In genomic region chr4:14545796-14546195, GRCh38 we compare ENCODE assay signal across 39 cellular contexts.
"Had no signal": no experiment of that assay in that cellular context is flagged by ENCODE, and none has a peak within 500 bp of the region (broad histone marks: within the 10 kb centered on the region; RNA-seq: fewer than 3 reads in every experiment).

No MANE protein-coding gene starts in this region.

- H3K36me3 Mint-ChIP-seq: activated naive CD4-positive, alpha-beta T cell treated with anti-CD3 and anti-CD28 coated beads, Interleukin-2, amount 10 ng/mL, durations not matched to agents 7 days and 5 days; activated naive CD4-positive, alpha-beta T cell treated with anti-CD3 and anti-CD28 coated beads, Interleukin-2, amount 50 U/mL, for 24 hours; activated naive CD8-positive, alpha-beta T cell; activated naive CD8-positive, alpha-beta T cell treated with anti-CD3 and anti-CD28 coated beads for 36 hours; activated naive CD8-positive, alpha-beta T cell treated with anti-CD3 and anti-CD28 coated beads, Interleukin-2, amount 10 ng/mL, durations not matched to agents 7 days and 5 days; brain had no signal

- H3K36me3 ChIP-seq: adrenal gland, ascending aorta, brain microvascular endothelial cell, breast epithelium, cardiac muscle cell had no signal

- H3K27ac Mint-ChIP-seq: activated naive CD4-positive, alpha-beta T cell treated with anti-CD3 and anti-CD28 coated beads for 36 hours; activated naive CD4-positive, alpha-beta T cell treated with anti-CD3 and anti-CD28 coated beads, Interleukin-2, amount 10 ng/mL, durations not matched to agents 7 days and 5 days; activated naive CD4-positive, alpha-beta T cell treated with anti-CD3 and anti-CD28 coated beads, Interleukin-2, amount 50 U/mL, for 24 hours; activated naive CD4-positive, alpha-beta T cell treated with anti-CD3 and anti-CD28 coated beads, Interleukin-2, amount 50 U/mL, for 72 hours; activated naive CD8-positive, alpha-beta T cell; activated naive CD8-positive, alpha-beta T cell treated with anti-CD3 and anti-CD28 coated beads for 36 hours; activated naive CD8-positive, alpha-beta T cell treated with anti-CD3 and anti-CD28 coated beads, Interleukin-2, amount 10 ng/mL, durations not matched to agents 7 days and 5 days; activated naive CD8-positive, alpha-beta T cell treated with anti-CD3 and anti-CD28 coated beads, Interleukin-2, amount 50 U/mL, for 24 hours; activated T-cell treated with anti-CD3 and anti-CD28 coated beads, Interleukin-2, amount 50 U/mL, for 24 hours; activated T-cell treated with anti-CD3 and anti-CD28 coated beads, Interleukin-2, amount 50 U/mL, for 72 hours; activated T-helper 1 cell treated with anti-CD3 and anti-CD28 coated beads, Interleukin-12 subunit alpha, Interleukin-12 subunit beta, Interleukin-2, Interleukin-4 antibody, amounts not matched to agents 30 ng/mL and 10 ng/mL and 1 ng/mL, durations not matched to agents 14 hours and 24 hours and 36 hours; activated T-helper 17 cell treated with anti-CD3 and anti-CD28 coated beads, Interleukin-2, amount 50 U/mL, for 72 hours; activated T-helper 2 cell treated with anti-CD3 and anti-CD28 coated beads, Interferon-gamma antibody, Interleukin-2, Interleukin-4, amounts not matched to agents 10 μg/mL and 5 μg/mL and 100 μg/mL, durations not matched to agents 14 hours and 24 hours and 36 hours; brain had no signal

- H3K4me1 ChIP-seq: adrenal gland, ascending aorta, body of pancreas, breast epithelium had no signal

- H3K27me3 ChIP-seq: adrenal gland, ascending aorta, body of pancreas, brain microvascular endothelial cell, breast epithelium, cardiac muscle cell had no signal

- H3K9me3 ChIP-seq: adrenal gland, body of pancreas, breast epithelium had no signal

- DNase-seq: activated effector memory CD4-positive, alpha-beta T cell treated with anti-CD3 and anti-CD28 coated beads, Interleukin-2, amount 50 U/mL, for 16 hours; activated effector memory CD4-positive, alpha-beta T cell treated with Interleukin-2 at 50 U/mL for 16 hours; activated gamma-delta T cell; activated gamma-delta T cell treated with Interleukin-2 at 50 U/mL for 16 hours; activated naive CD4-positive, alpha-beta T cell; activated naive CD4-positive, alpha-beta T cell treated with anti-CD3 and anti-CD28 coated beads for 36 hours; activated naive CD4-positive, alpha-beta T cell treated with anti-CD3 and anti-CD28 coated beads, Interleukin-2, amount 10 ng/mL, durations not matched to agents 7 days and 5 days; activated naive CD4-positive, alpha-beta T cell treated with anti-CD3 and anti-CD28 coated beads, Interleukin-2, amount 50 U/mL, for 16 hours; activated naive CD4-positive, alpha-beta T cell treated with Interleukin-2 at 50 U/mL for 16 hours; activated naive CD8-positive, alpha-beta T cell treated with anti-CD3 and anti-CD28 coated beads for 36 hours; activated naive CD8-positive, alpha-beta T cell treated with anti-CD3 and anti-CD28 coated beads, Interleukin-2, amount 10 ng/mL, durations not matched to agents 7 days and 5 days; activated naive CD8-positive, alpha-beta T cell treated with anti-CD3 and anti-CD28 coated beads, Interleukin-2, amount 50 U/mL, for 24 hours; activated T-cell treated with anti-CD3 and anti-CD28 coated beads for 4 hours; activated T-cell treated with anti-CD3 and anti-CD28 coated beads, Interleukin-2, amount 50 U/mL, for 1 hour; activated T-cell treated with anti-CD3 and anti-CD28 coated beads, Interleukin-2, amount 50 U/mL, for 24 hours; activated T-cell treated with anti-CD3 and anti-CD28 coated beads, Interleukin-2, amount 50 U/mL, for 4 hours; activated T-cell treated with anti-CD3 and anti-CD28 coated beads, Interleukin-2, amount 50 U/mL, for 48 hours; activated T-cell treated with anti-CD3 and anti-CD28 coated beads, Interleukin-2, amount 50 U/mL, for 72 hours; adrenal gland; amniotic stem cell; amygdala; anterior cingulate cortex; aorta; body of pancreas; brain microvascular endothelial cell; caudate nucleus; central memory CD4-positive, alpha-beta T cell; cerebellar nuclear complex had no signal

- H3K9me3 Mint-ChIP-seq: activated T-cell treated with anti-CD3 and anti-CD28 coated beads, Interleukin-2, amount 50 U/mL, for 24 hours; activated T-helper 2 cell treated with anti-CD3 and anti-CD28 coated beads, Interferon-gamma antibody, Interleukin-2, Interleukin-4, amounts not matched to agents 10 μg/mL and 5 μg/mL and 100 μg/mL, durations not matched to agents 14 hours and 24 hours and 36 hours had no signal

- ATAC-seq: activated naive CD4-positive, alpha-beta T cell treated with anti-CD3 and anti-CD28 coated beads, Interleukin-2, amount 50 U/mL, for 72 hours; activated naive CD8-positive, alpha-beta T cell treated with anti-CD3 and anti-CD28 coated beads, Interleukin-2, amount 50 U/mL, for 24 hours; activated T-cell treated with anti-CD3 and anti-CD28 coated beads, Interleukin-2, amount 50 U/mL, for 4 hours; activated T-cell treated with anti-CD3 and anti-CD28 coated beads, Interleukin-2, amount 50 U/mL, for 72 hours; activated T-helper 17 cell treated with anti-CD3 and anti-CD28 coated beads, Interleukin-2, amount 50 U/mL, for 72 hours; body of pancreas had no signal

- H3K27ac ChIP-seq: adrenal gland, ascending aorta, body of pancreas, brain microvascular endothelial cell, breast epithelium, cardiac muscle cell had no signal

- H3K27me3 Mint-ChIP-seq: activated naive CD4-positive, alpha-beta T cell treated with anti-CD3 and anti-CD28 coated beads, Interleukin-2, amount 10 ng/mL, durations not matched to agents 7 days and 5 days; activated naive CD4-positive, alpha-beta T cell treated with anti-CD3 and anti-CD28 coated beads, Interleukin-2, amount 50 U/mL, for 24 hours; activated naive CD8-positive, alpha-beta T cell treated with anti-CD3 and anti-CD28 coated beads, Interleukin-2, amount 10 ng/mL, durations not matched to agents 7 days and 5 days; activated naive CD8-positive, alpha-beta T cell treated with anti-CD3 and anti-CD28 coated beads, Interleukin-2, amount 50 U/mL, for 24 hours; activated T-cell treated with anti-CD3 and anti-CD28 coated beads, Interleukin-2, amount 50 U/mL, for 24 hours; activated T-helper 17 cell treated with anti-CD3 and anti-CD28 coated beads, Interleukin-2, amount 50 U/mL, for 72 hours; central memory CD8-positive, alpha-beta T cell had no signal

- H3K4me3 Mint-ChIP-seq: activated naive CD4-positive, alpha-beta T cell treated with anti-CD3 and anti-CD28 coated beads for 36 hours; activated naive CD4-positive, alpha-beta T cell treated with anti-CD3 and anti-CD28 coated beads, Interleukin-2, amount 10 ng/mL, durations not matched to agents 7 days and 5 days; activated naive CD4-positive, alpha-beta T cell treated with anti-CD3 and anti-CD28 coated beads, Interleukin-2, amount 50 U/mL, for 24 hours; activated naive CD8-positive, alpha-beta T cell; activated naive CD8-positive, alpha-beta T cell treated with anti-CD3 and anti-CD28 coated beads for 36 hours; activated naive CD8-positive, alpha-beta T cell treated with anti-CD3 and anti-CD28 coated beads, Interleukin-2, amount 10 ng/mL, durations not matched to agents 7 days and 5 days; activated naive CD8-positive, alpha-beta T cell treated with anti-CD3 and anti-CD28 coated beads, Interleukin-2, amount 50 U/mL, for 24 hours; activated T-cell treated with anti-CD3 and anti-CD28 coated beads, Interleukin-2, amount 50 U/mL, for 24 hours; activated T-cell treated with anti-CD3 and anti-CD28 coated beads, Interleukin-2, amount 50 U/mL, for 4 hours; activated T-cell treated with anti-CD3 and anti-CD28 coated beads, Interleukin-2, amount 50 U/mL, for 72 hours; activated T-helper 1 cell treated with anti-CD3 and anti-CD28 coated beads, Interleukin-12 subunit alpha, Interleukin-12 subunit beta, Interleukin-2, Interleukin-4 antibody, amounts not matched to agents 30 ng/mL and 10 ng/mL and 1 ng/mL, durations not matched to agents 14 hours and 24 hours and 36 hours; activated T-helper 17 cell treated with anti-CD3 and anti-CD28 coated beads, Interleukin-2, amount 50 U/mL, for 72 hours; brain; central memory CD8-positive, alpha-beta T cell had no signal

- H3K4me1 Mint-ChIP-seq: activated naive CD4-positive, alpha-beta T cell treated with anti-CD3 and anti-CD28 coated beads, Interleukin-2, amount 10 ng/mL, durations not matched to agents 7 days and 5 days; activated naive CD4-positive, alpha-beta T cell treated with anti-CD3 and anti-CD28 coated beads, Interleukin-2, amount 50 U/mL, for 24 hours; activated naive CD8-positive, alpha-beta T cell treated with anti-CD3 and anti-CD28 coated beads for 36 hours; activated naive CD8-positive, alpha-beta T cell treated with anti-CD3 and anti-CD28 coated beads, Interleukin-2, amount 10 ng/mL, durations not matched to agents 7 days and 5 days; activated naive CD8-positive, alpha-beta T cell treated with anti-CD3 and anti-CD28 coated beads, Interleukin-2, amount 50 U/mL, for 24 hours; activated T-helper 17 cell treated with anti-CD3 and anti-CD28 coated beads, Interleukin-2, amount 50 U/mL, for 72 hours; brain; central memory CD8-positive, alpha-beta T cell had no signal

- H3K4me3 ChIP-seq: adrenal gland, ascending aorta, body of pancreas, breast epithelium, cardiac muscle cell had no signal
